ENCODE assay signal across 18 cellular contexts in genomic region chr1:236398538-236398937, GRCh38. TPM values are rescaled to one million over a fixed set of nuclear protein-coding genes. Genes with fewer than 3 reads are reported as not detected.
A peak's percentile ranks its signal among the peaks of the same experiment; 100 is the strongest.
DNase-seq lines count a peak whose midpoint lies in the region; ATAC-seq, FAIRE-seq and TF ChIP-seq lines count a peak whose summit lies in the region.
"Had no signal": no experiment of that assay in that cellular context is flagged by ENCODE, and none has a peak within 500 bp of the region (broad histone marks: within the 10 kb centered on the region; RNA-seq: fewer than 3 reads in every experiment).

No MANE protein-coding gene starts in this region.

- CTCF ChIA-PET in H1 (lab: Charles Lee; ENCODE audit: partially characterized antibody), result interaction anchor here (0.5 to 2.0 kb wide), 4 partner anchors 53 to 291 kb away, joined by 3 to 6 read pairs (median 3); no protein-coding TSS in a partner anchor
- CTCF ChIA-PET in activated CD4-positive, alpha-beta memory T cell treated with anti-CD3 and anti-CD28 coated beads, Interleukin-2, amount 10 ng/mL, durations not matched to agents 7 days and 5 days (lab: Charles Lee), result interaction anchor here (0.5 kb wide), 1 partner anchor 51 kb away, joined by 3 read pairs; no protein-coding TSS in a partner anchor

- H4K8ac ChIP-seq in H1 (ENCODE audit: extremely low read depth, insufficient read depth, low read length), result peak overlapping the region; percentile 47; the same call in 1 of the 2 replicates

- H3K23ac ChIP-seq in H1 (ENCODE audit: insufficient read length), result no peak overlapping the region

- H2AFZ ChIP-seq in H1 (ENCODE audit: low read length) (no peak overlapping the region), neural progenitor cell (replicated peaks) (no peak overlapping the region)
- H2AFZ ChIP-seq: PC-9 had no signal

- H3K27ac ChIP-seq in H1 (ENCODE audit: low read depth, low read length) (no peak overlapping the region), neural progenitor cell (no peak overlapping the region), esophagus squamous epithelium (no peak overlapping the region)
- H3K27ac ChIP-seq: PC-9 had no signal

- TF ChIP-seq POLR2A in H1 (IDR thresholded peaks at IDR 0.05; ENCODE audit: control extremely low read depth in 1 of 2, low read depth in 2 of 2, low read length in 2 of 2) (no peak), esophagus squamous epithelium (IDR thresholded peaks at IDR 0.05) (no peak)

- H2BK15ac ChIP-seq in H1 (ENCODE audit: low read length), result 0 out of 2 replicates have a peak overlapping the region, but pooled peaks have one; percentile 46

- no peak for FAIRE-seq in H1 (lab: Jason Lieb, UNC)
- FAIRE-seq: GM12878, HTR-8/SVneo had no signal

- peak overlapping the region; percentile 20 for H3K4me3 Mint-ChIP-seq in activated naive CD8-positive, alpha-beta T cell treated with anti-CD3 and anti-CD28 coated beads, Interleukin-2, amount 50 U/mL, for 24 hours
- no peak overlapping the region for H3K4me3 Mint-ChIP-seq in activated naive CD8-positive, alpha-beta T cell treated with anti-CD3 and anti-CD28 coated beads for 36 hours
- H3K4me3 Mint-ChIP-seq in neural progenitor cell, result peak overlapping the region; percentile 36
- no peak overlapping the region for H3K4me3 Mint-ChIP-seq in activated CD4-positive, alpha-beta memory T cell treated with anti-CD3 and anti-CD28 coated beads, Interleukin-2, amount 10 ng/mL, durations not matched to agents 7 days and 5 days

- no peak overlapping the region for H3K14ac ChIP-seq in H1 (ENCODE audit: insufficient read length)

- H2BK120ac ChIP-seq in H1 (replicated peaks; ENCODE audit: low read depth, low read length), result no peak overlapping the region

- H3K27ac Mint-ChIP-seq in activated naive CD8-positive, alpha-beta T cell treated with anti-CD3 and anti-CD28 coated beads, Interleukin-2, amount 50 U/mL, for 24 hours, result peak overlapping the region; percentile 57
- no peak overlapping the region for H3K27ac Mint-ChIP-seq in activated naive CD8-positive, alpha-beta T cell treated with anti-CD3 and anti-CD28 coated beads for 36 hours
- H3K27ac Mint-ChIP-seq in neural progenitor cell, result no peak overlapping the region
- no peak overlapping the region for H3K27ac Mint-ChIP-seq in activated CD4-positive, alpha-beta memory T cell treated with anti-CD3 and anti-CD28 coated beads, Interleukin-2, amount 10 ng/mL, durations not matched to agents 7 days and 5 days

- no peaks in the 10 kb centered on the region for H3K79me2 ChIP-seq in H1 (ENCODE audit: control insufficient read depth in 1 of 2, insufficient read depth in 2 of 2, low read length in 2 of 2)
- no peaks in the 10 kb centered on the region for H3K79me2 ChIP-seq in neural progenitor cell (ENCODE audit: low read depth)

- TF ChIP-seq EP300 in H1 (IDR thresholded peaks at IDR 0.05; ENCODE audit: borderline replicate concordance in 1 of 2, low read depth in 2 of 2, low read length in 2 of 2), result no peak

- peaks cover 45% of the 10 kb centered on the region for H3K27me3 Mint-ChIP-seq in activated naive CD8-positive, alpha-beta T cell treated with anti-CD3 and anti-CD28 coated beads, Interleukin-2, amount 50 U/mL, for 24 hours
- peaks cover 62% of the 10 kb centered on the region for H3K27me3 Mint-ChIP-seq in activated naive CD8-positive, alpha-beta T cell treated with anti-CD3 and anti-CD28 coated beads for 36 hours
- peaks cover 17% of the 10 kb centered on the region for H3K27me3 Mint-ChIP-seq in neural progenitor cell (ENCODE audit: insufficient read depth, low read depth)
- H3K27me3 Mint-ChIP-seq in activated CD4-positive, alpha-beta memory T cell treated with anti-CD3 and anti-CD28 coated beads, Interleukin-2, amount 10 ng/mL, durations not matched to agents 7 days and 5 days, result peaks cover 6% of the 10 kb centered on the region

- no peak overlapping the region for H3K4ac ChIP-seq in H1 (replicated peaks; ENCODE audit: insufficient read length, low read depth, low read length)

- H3K79me1 ChIP-seq in H1 (ENCODE audit: low read depth, low read length), result no peaks in the 10 kb centered on the region

- intact Hi-C loops in esophagus squamous epithelium (cut with DNase I), result no loop called here

- TF ChIP-seq RAD21 in H1 (IDR thresholded peaks at IDR 0.05 in 1 of 2, conservative IDR thresholded peaks at IDR 0.05 in 1 of 2; ENCODE audit: low read depth in 2 of 2, low read length in 2 of 2), result no peak

- 0 out of 2 replicates have a peak overlapping the region, but pooled peaks have one; percentile 75 for H2AK5ac ChIP-seq in H1 (ENCODE audit: low read depth, low read length)

- peaks cover 8% of the 10 kb centered on the region for H3F3A ChIP-seq in neural progenitor cell (ENCODE audit: low read depth)

- 83% methylated on average over 10 of the region's 10 CpGs; no CpG with 5 or more reads in 1 of the 2 experiments for WGBS in H1 (ENCODE audit: extremely low coverage in 1 of 2, insufficient coverage in 1 of 2, insufficient read length in 1 of 2, insufficient replicate concordance in 2 of 2, low coverage in 1 of 2, low lambda C conversion rate in 2 of 2, missing lambda C conversion rate in 1 of 2), 2 experiments
- 69 to 81% methylated on average over 10 of the region's 10 CpGs for WGBS in esophagus squamous epithelium, 2 donors

- H3K9me3 ChIP-seq in H1 (ENCODE audit: insufficient read depth in 2 of 2, low read depth in 1 of 2, low read length in 1 of 2) (no peaks in the 10 kb centered on the region), neural progenitor cell (ENCODE audit: low read depth) (no peaks in the 10 kb centered on the region), esophagus squamous epithelium (no peaks in the 10 kb centered on the region)

- H3K36me3 Mint-ChIP-seq in activated naive CD8-positive, alpha-beta T cell treated with anti-CD3 and anti-CD28 coated beads, Interleukin-2, amount 50 U/mL, for 24 hours (ENCODE audit: low read depth), result peaks cover 2% of the 10 kb centered on the region
- H3K36me3 Mint-ChIP-seq in activated naive CD8-positive, alpha-beta T cell treated with anti-CD3 and anti-CD28 coated beads for 36 hours, result no peaks in the 10 kb centered on the region
- H3K36me3 Mint-ChIP-seq in neural progenitor cell, result no peaks in the 10 kb centered on the region
- peaks cover 4% of the 10 kb centered on the region for H3K36me3 Mint-ChIP-seq in activated CD4-positive, alpha-beta memory T cell treated with anti-CD3 and anti-CD28 coated beads, Interleukin-2, amount 10 ng/mL, durations not matched to agents 7 days and 5 days (ENCODE audit: low read depth)

- H3K4me1 ChIP-seq in H1 (replicated peaks in 1 of 4; ENCODE audit: control insufficient read depth in 3 of 4, insufficient read depth in 4 of 4, low read length in 3 of 4) (peaks cover 0 to 12% (median 8%) of the 10 kb centered on the region in 4 experiments; a peak in 6 of 7 replicates), neural progenitor cell (peaks cover 14% of the 10 kb centered on the region), esophagus squamous epithelium (peaks cover 0 to 68% (median 2%) of the 10 kb centered on the region in 3 donors)

- H4K5ac ChIP-seq in H1 (ENCODE audit: insufficient read length, low read depth, low read length), result no peak overlapping the region

- POLR2A ChIA-PET in H1 (lab: Charles Lee; ENCODE audit: partially characterized antibody), result interaction anchor here (0.5 to 1.2 kb wide), 2 partner anchors 17 to 28 kb away, joined by 3 read pairs; no protein-coding TSS in a partner anchor
- POLR2A ChIA-PET in activated CD4-positive, alpha-beta memory T cell treated with anti-CD3 and anti-CD28 coated beads, Interleukin-2, amount 10 ng/mL, durations not matched to agents 7 days and 5 days (lab: Charles Lee), result interaction anchor here (0.6 kb wide), 1 partner anchor 14 kb away, joined by 3 read pairs; no protein-coding TSS in a partner anchor

- TF ChIP-seq CTCF in H1 (IDR thresholded peaks at IDR 0.05; ENCODE audit: control extremely low read depth in 1 of 3, insufficient read depth in 1 of 3, low read depth in 1 of 3, low read length in 3 of 3) (no peak), neural progenitor cell (IDR thresholded peaks at IDR 0.05) (no peak), esophagus squamous epithelium (IDR thresholded peaks at IDR 0.05) (no peak)

- H3K23me2 ChIP-seq in H1 (ENCODE audit: low read depth, low read length), result peaks cover 8% of the 10 kb centered on the region; the same call in 1 of the 2 replicates

- H2BK12ac ChIP-seq in H1 (ENCODE audit: low read depth, low read length), result 0 out of 2 replicates have a peak overlapping the region, but pooled peaks have one; percentile 39

- ATAC-seq in activated naive CD8-positive, alpha-beta T cell treated with anti-CD3 and anti-CD28 coated beads, Interleukin-2, amount 50 U/mL, for 24 hours, result no peak
- ATAC-seq: GM12878 had no signal

- H3K27me3 ChIP-seq in H1 (replicated peaks in 1 of 4; ENCODE audit: control insufficient read depth in 3 of 4, extremely low read depth in 1 of 4, insufficient read depth in 3 of 4, low read length in 3 of 4) (peaks cover 1 to 12% (median 9%) of the 10 kb centered on the region in 4 experiments; a peak in 6 of 7 replicates), neural progenitor cell (peaks cover 46% of the 10 kb centered on the region), esophagus squamous epithelium (peaks cover 0 to 41% (median 0%) of the 10 kb centered on the region in 4 donors)

- DNase-seq in activated naive CD8-positive, alpha-beta T cell treated with anti-CD3 and anti-CD28 coated beads, Interleukin-2, amount 50 U/mL, for 24 hours, result no peak
- no peak for DNase-seq in activated naive CD8-positive, alpha-beta T cell treated with anti-CD3 and anti-CD28 coated beads for 36 hours
- DNase-seq in H1 (ENCODE audit: low read depth in 1 of 2, low spot score in 2 of 2) (peak in 1 of 2 experiments; percentile 44), neural progenitor cell (ENCODE audit: low spot score) (no peak), DMS 273 treated with DMSO at 0.1 percent for 48 hours (lab: John Stamatoyannopoulos, UW) (no peak), esophagus squamous epithelium (lab: John Stamatoyannopoulos, UW) (no peak), hypothalamus (lab: John Stamatoyannopoulos, UW) (no peak)
- DNase-seq in activated CD4-positive, alpha-beta memory T cell treated with anti-CD3 and anti-CD28 coated beads, Interleukin-2, amount 10 ng/mL, durations not matched to agents 7 days and 5 days, result no peak
- DNase-seq: C1 segment of cervical spinal cord, Calu3, DMS79, KG1, NCI-H1048, NCI-H69, PC-9 had no signal

- H2BK5ac ChIP-seq in H1 (ENCODE audit: low read depth, low read length), result no peak overlapping the region

- H3K4me3 ChIP-seq in H1 (ENCODE audit: extremely low read depth in 1 of 4, insufficient read depth in 2 of 4, low read depth in 3 of 4, low read length in 4 of 4) (no peak overlapping the region), neural progenitor cell (no peak overlapping the region), esophagus squamous epithelium (no peak overlapping the region)
- H3K4me3 ChIP-seq: GM12878, PC-9 had no signal

- no peak overlapping the region for H3K9ac ChIP-seq in H1 (replicated peaks in 1 of 4; ENCODE audit: extremely low read depth in 1 of 4, low read depth in 3 of 4, low read length in 3 of 4)
- no peak overlapping the region for H3K9ac ChIP-seq in neural progenitor cell

- no peak overlapping the region; the same call in 1 of the 2 replicates for H3K18ac ChIP-seq in H1 (ENCODE audit: extremely low read depth, low read length)

- H3K4me1 Mint-ChIP-seq in activated naive CD8-positive, alpha-beta T cell treated with anti-CD3 and anti-CD28 coated beads, Interleukin-2, amount 50 U/mL, for 24 hours, result peaks cover 44% of the 10 kb centered on the region
- H3K4me1 Mint-ChIP-seq in activated naive CD8-positive, alpha-beta T cell treated with anti-CD3 and anti-CD28 coated beads for 36 hours, result peaks cover 18% of the 10 kb centered on the region
- peaks cover 35% of the 10 kb centered on the region for H3K4me1 Mint-ChIP-seq in neural progenitor cell
- peaks cover 34% of the 10 kb centered on the region for H3K4me1 Mint-ChIP-seq in activated CD4-positive, alpha-beta memory T cell treated with anti-CD3 and anti-CD28 coated beads, Interleukin-2, amount 10 ng/mL, durations not matched to agents 7 days and 5 days

- H3K36me3 ChIP-seq in H1 (ENCODE audit: control insufficient read depth in 2 of 4, insufficient read depth in 4 of 4, low read length in 3 of 4) (no peaks in the 10 kb centered on the region), neural progenitor cell (no peaks in the 10 kb centered on the region), esophagus squamous epithelium (no peaks in the 10 kb centered on the region)

- H4K20me1 ChIP-seq in H1 (replicated peaks in 1 of 2; ENCODE audit: control insufficient read depth in 1 of 2, insufficient read depth in 2 of 2, low read length in 2 of 2), result no peaks in the 10 kb centered on the region
- H4K20me1 ChIP-seq in neural progenitor cell (ENCODE audit: low read depth), result no peaks in the 10 kb centered on the region

- no peak overlapping the region for H4K91ac ChIP-seq in H1 (replicated peaks; ENCODE audit: insufficient read length, low read length)

- H3K56ac ChIP-seq in H1 (replicated peaks; ENCODE audit: insufficient read length, low read depth, low read length), result peak overlapping the region; percentile 54

- no peak overlapping the region for H2BK20ac ChIP-seq in H1 (ENCODE audit: low read length)

- H3K9me3 Mint-ChIP-seq in activated naive CD8-positive, alpha-beta T cell treated with anti-CD3 and anti-CD28 coated beads, Interleukin-2, amount 50 U/mL, for 24 hours, result no peaks in the 10 kb centered on the region
- no peaks in the 10 kb centered on the region for H3K9me3 Mint-ChIP-seq in activated naive CD8-positive, alpha-beta T cell treated with anti-CD3 and anti-CD28 coated beads for 36 hours
- H3K9me3 Mint-ChIP-seq in neural progenitor cell, result no peaks in the 10 kb centered on the region
- no peaks in the 10 kb centered on the region for H3K9me3 Mint-ChIP-seq in activated CD4-positive, alpha-beta memory T cell treated with anti-CD3 and anti-CD28 coated beads, Interleukin-2, amount 10 ng/mL, durations not matched to agents 7 days and 5 days

- no peak overlapping the region for H3K4me2 ChIP-seq in H1 (ENCODE audit: insufficient read depth in 1 of 2, low read depth in 2 of 2, low read length in 2 of 2)
- H3K4me2 ChIP-seq in neural progenitor cell, result no peak overlapping the region

RNA-seq across cellular contexts. Expression of gene EDARADD, which starts 4.5 kb away (rescaled TPM):
- total RNA-seq in activated naive CD8-positive, alpha-beta T cell treated with anti-CD3 and anti-CD28 coated beads for 36 hours, result 1 to 10 TPM; 1.6 TPM
- 6.1 and 7.0 TPM in 2 replicates for total RNA-seq in H1 (2021; fragmentation: NEBNext Ultra II Directional; extraction: Animal tissue kit (Norgen Biotek cat#: 25700))
- 3.4 and 3.6 TPM in 2 replicates for polyA plus RNA-seq in H1 (2011; rRNA removed)
- polyA plus RNA-seq in H1 (2011; cell fraction: cytosol; rRNA removed), result 4.0 TPM
- polyA plus RNA-seq in H1 (2011; cell fraction: nucleus; rRNA removed), result 3.9 TPM
- polyA plus RNA-seq in H1 (2012, experiment 1 of 2), result 4.0 to 6.2 TPM (median 5.3 TPM) in 4 replicates
- polyA plus RNA-seq in H1 (2012, experiment 2 of 2), result 5.3 TPM
- polyA plus RNA-seq in H1 (2013, experiment 1 of 2), result 3.4 TPM
- 3.9 TPM for polyA plus RNA-seq in H1 (2013, experiment 2 of 2)
- polyA minus RNA-seq in H1 (2011; rRNA and poly(A)+ RNA removed), result 5.5 and 8.0 TPM in 2 replicates
- 3.9 TPM for polyA minus RNA-seq in H1 (2011; cell fraction: cytosol; rRNA and poly(A)+ RNA removed)
- polyA minus RNA-seq in H1 (2011; cell fraction: nucleus; rRNA and poly(A)+ RNA removed), result 5.1 TPM
- total RNA-seq in neural progenitor cell (ENCODE audit: low replicate concordance) (1.4 and 1.7 TPM in 2 replicates), esophagus squamous epithelium (1 to 10 TPM; 4.6 to 9.6 (median 5.5) TPM)
- 1 to 10 TPM; 5.4 to 6.2 TPM for total RNA-seq in activated CD4-positive, alpha-beta memory T cell treated with anti-CD3 and anti-CD28 coated beads, Interleukin-2, amount 10 ng/mL, durations not matched to agents 7 days and 5 days
- total RNA-seq: A172, PC-9 had no signal

Comparison
In these comparisons a context has a peak if more than half of its experiments do, and no peak if none do; other contexts are left out.
1. H3K4me3 Mint-ChIP-seq: peak in activated naive CD8-positive, alpha-beta T cell treated with anti-CD3 and anti-CD28 coated beads, Interleukin-2, amount 50 U/mL, for 24 hours (single experiment) and neural progenitor cell (single experiment); none in activated naive CD8-positive, alpha-beta T cell treated with anti-CD3 and anti-CD28 coated beads for 36 hours (single experiment) and activated CD4-positive, alpha-beta memory T cell treated with anti-CD3 and anti-CD28 coated beads, Interleukin-2, amount 10 ng/mL, durations not matched to agents 7 days and 5 days (single experiment).